ENCODE assay signal across 8 cellular contexts in the genomic region with DNA sequence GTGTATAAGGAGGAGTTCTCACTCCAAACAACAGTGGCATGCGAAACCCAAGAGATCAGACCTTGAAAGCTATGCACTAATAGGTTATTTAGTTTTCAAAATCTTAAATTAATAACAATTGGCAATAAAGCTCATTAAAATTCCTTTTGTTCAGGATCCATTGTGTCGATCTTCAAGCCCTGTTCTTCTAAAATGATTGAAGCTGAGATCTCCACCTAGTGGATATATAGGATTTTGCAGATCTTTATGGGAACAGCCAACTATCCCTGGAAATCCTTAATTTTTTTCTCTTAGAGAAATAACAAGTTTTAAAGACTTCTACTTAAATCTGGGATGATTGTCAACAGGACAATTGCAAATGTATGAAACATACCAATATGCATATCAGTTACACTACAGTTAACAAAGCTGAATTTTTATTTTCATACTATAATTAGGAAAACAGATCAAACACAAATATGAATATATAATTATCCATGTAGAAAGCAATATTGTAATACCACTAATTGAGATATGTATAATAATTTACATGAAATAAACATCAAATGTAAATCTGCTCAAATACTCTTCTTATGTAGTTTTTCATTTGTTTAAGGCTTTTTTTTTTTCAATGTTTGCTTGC. TPM values are rescaled to one million over a fixed set of nuclear protein-coding genes. Genes with fewer than 3 reads are reported as not detected.
A peak's percentile ranks its signal among the peaks of the same experiment; 100 is the strongest.
DNase-seq lines count a peak whose midpoint lies in the region; ATAC-seq, FAIRE-seq and TF ChIP-seq lines count a peak whose summit lies in the region.

No MANE protein-coding gene starts in this region.

- no peak for ATAC-seq in activated CD4-positive, alpha-beta T cell treated with anti-CD3 and anti-CD28 coated beads for 36 hours
- no peak for ATAC-seq in GM19455 (IDR thresholded peaks at IDR 0.05; ENCODE audit: unreplicated experiment)

- H3K36me3 ChIP-seq in MM.1S (replicated peaks; ENCODE audit: insufficient read depth, low read length) (no peaks in the 10 kb centered on the region), smooth muscle cell (ENCODE audit: low read depth) (no peaks in the 10 kb centered on the region)

- no peaks in the 10 kb centered on the region for H3K4me1 Mint-ChIP-seq in activated CD4-positive, alpha-beta T cell treated with anti-CD3 and anti-CD28 coated beads for 36 hours

- H3K27me3 Mint-ChIP-seq in activated CD4-positive, alpha-beta T cell treated with anti-CD3 and anti-CD28 coated beads for 36 hours: peaks cover 2% of the 10 kb centered on the region

- H3K27ac Mint-ChIP-seq in activated CD4-positive, alpha-beta T cell treated with anti-CD3 and anti-CD28 coated beads for 36 hours: no peak overlapping the region

- H3K9me3 ChIP-seq in MM.1S (replicated peaks; ENCODE audit: insufficient read depth, low read length): no peaks in the 10 kb centered on the region
- H3K9me3 ChIP-seq in smooth muscle cell (replicated peaks; ENCODE audit: low read depth): no peaks in the 10 kb centered on the region

- POLR2A ChIA-PET in activated CD4-positive, alpha-beta T cell treated with anti-CD3 and anti-CD28 coated beads for 36 hours (lab: Charles Lee): no interaction called here

- H4K20me1 ChIP-seq in MM.1S (ENCODE audit: insufficient read depth, low read length) (no peaks in the 10 kb centered on the region), smooth muscle cell (ENCODE audit: low read depth) (no peaks in the 10 kb centered on the region)

- intact Hi-C loops in activated CD4-positive, alpha-beta T cell treated with anti-CD3 and anti-CD28 coated beads for 36 hours (cut with DNase I, micrococcal nuclease): loop anchor here in 1 of 2 experiments (1.0 kb wide), 1 partner anchor 629 kb away; no protein-coding TSS in a partner anchor

- FAIRE-seq in frontal cortex (lab: Jason Lieb, UNC): peak; percentile 93

- H3K4me1 ChIP-seq in MM.1S (ENCODE audit: low read length) (no peaks in the 10 kb centered on the region), smooth muscle cell (ENCODE audit: low read depth) (no peaks in the 10 kb centered on the region)

- CTCF ChIA-PET in activated CD4-positive, alpha-beta T cell treated with anti-CD3 and anti-CD28 coated beads for 36 hours (lab: Charles Lee): interaction anchor here (0.9 to 1.0 kb wide), 2 partner anchors 9 to 34 kb away, joined by 3 read pairs; no protein-coding TSS in a partner anchor

- H3F3A ChIP-seq in MM.1S (ENCODE audit: insufficient read depth, low read length): no peaks in the 10 kb centered on the region
- no peaks in the 10 kb centered on the region for H3F3A ChIP-seq in smooth muscle cell (ENCODE audit: low read depth)

- H3K4me3 ChIP-seq in MM.1S (ENCODE audit: low read length) (no peak overlapping the region), smooth muscle cell (no peak overlapping the region)

- no peaks in the 10 kb centered on the region for H3K9me3 Mint-ChIP-seq in activated CD4-positive, alpha-beta T cell treated with anti-CD3 and anti-CD28 coated beads for 36 hours (ENCODE audit: low read depth)

- WGBS in smooth muscle cell (ENCODE audit: low lambda C conversion rate): 6% methylated on average over 2 of the region's 2 CpGs

- DNase-seq in NOMO-1 treated with DMSO at 0.1 percent for 48 hours (lab: John Stamatoyannopoulos, UW; ENCODE audit: unreplicated experiment) (peak; percentile 10), NOMO-1 treated with dmso at 0.1 percent for 144 hours (lab: John Stamatoyannopoulos, UW; ENCODE audit: unreplicated experiment) (no peak), MM.1S (peak; percentile 40), SKM-1 (lab: John Stamatoyannopoulos, UW; ENCODE audit: unreplicated experiment) (peak; percentile 44), frontal cortex (ENCODE audit: low spot score in 2 of 2) (peak; percentile 34 to 41), smooth muscle cell (lab: John Stamatoyannopoulos, UW; ENCODE audit: unreplicated experiment) (no peak)
- no peak for DNase-seq in activated CD4-positive, alpha-beta T cell treated with anti-CD3 and anti-CD28 coated beads for 36 hours

- peak; percentile 61 for TF ChIP-seq CTCF in MM.1S (IDR thresholded peaks at IDR 0.05; ENCODE audit: low read length)
- peak; percentile 66 for TF ChIP-seq CTCF in smooth muscle cell (IDR thresholded peaks at IDR 0.05; ENCODE audit: borderline replicate concordance, insufficient read depth, poor library complexity, severe bottlenecking)

- H2AFZ ChIP-seq in MM.1S (ENCODE audit: low read length) (no peak overlapping the region), smooth muscle cell (ENCODE audit: low read depth) (no peak overlapping the region)

- H3K9me2 ChIP-seq in MM.1S (replicated peaks; ENCODE audit: insufficient read depth, low read length): no peaks in the 10 kb centered on the region

- no peaks in the 10 kb centered on the region for H3K36me3 Mint-ChIP-seq in activated CD4-positive, alpha-beta T cell treated with anti-CD3 and anti-CD28 coated beads for 36 hours (ENCODE audit: low read depth)

- no peak overlapping the region for H3K4me3 Mint-ChIP-seq in activated CD4-positive, alpha-beta T cell treated with anti-CD3 and anti-CD28 coated beads for 36 hours

- H3K27ac ChIP-seq in MM.1S (ENCODE audit: low read length) (no peak overlapping the region), smooth muscle cell (ENCODE audit: low read depth) (no peak overlapping the region)

- H3K4me2 ChIP-seq in MM.1S (ENCODE audit: low read depth, low read length) (no peak overlapping the region), smooth muscle cell (peak overlapping the region; percentile 63)

- H3K9ac ChIP-seq in MM.1S (ENCODE audit: low read length) (no peak overlapping the region), smooth muscle cell (ENCODE audit: low read depth) (no peak overlapping the region)

- H3K27me3 ChIP-seq in MM.1S (replicated peaks; ENCODE audit: insufficient read depth, low read length) (no peaks in the 10 kb centered on the region), smooth muscle cell (ENCODE audit: low read depth) (no peaks in the 10 kb centered on the region)

- H3K79me2 ChIP-seq in MM.1S (ENCODE audit: low read length): no peaks in the 10 kb centered on the region
- no peaks in the 10 kb centered on the region for H3K79me2 ChIP-seq in smooth muscle cell (ENCODE audit: low read depth)

RNA-seq across cellular contexts. Expression of gene LRRC53, which starts 43.3 kb away (rescaled TPM):
- total RNA-seq in frontal cortex: under 0.01 TPM
- total RNA-seq in smooth muscle cell: not detected in 2 replicates
- polyA plus RNA-seq in smooth muscle cell: not detected in 2 replicates
- total RNA-seq in activated CD4-positive, alpha-beta T cell treated with anti-CD3 and anti-CD28 coated beads for 36 hours: not detected

Comparison
In these comparisons a context has a peak if more than half of its experiments do, and no peak if none do; other contexts are left out.
1. DNase-seq: peak in NOMO-1 treated with DMSO at 0.1 percent for 48 hours (single experiment), MM.1S (single experiment), SKM-1 (single experiment) and frontal cortex (2 of 2); none in NOMO-1 treated with dmso at 0.1 percent for 144 hours (single experiment), smooth muscle cell (single experiment) and activated CD4-positive, alpha-beta T cell treated with anti-CD3 and anti-CD28 coated beads for 36 hours (single experiment).